18 cellular contexts compared by ENCODE assay signal in the genomic region with DNA sequence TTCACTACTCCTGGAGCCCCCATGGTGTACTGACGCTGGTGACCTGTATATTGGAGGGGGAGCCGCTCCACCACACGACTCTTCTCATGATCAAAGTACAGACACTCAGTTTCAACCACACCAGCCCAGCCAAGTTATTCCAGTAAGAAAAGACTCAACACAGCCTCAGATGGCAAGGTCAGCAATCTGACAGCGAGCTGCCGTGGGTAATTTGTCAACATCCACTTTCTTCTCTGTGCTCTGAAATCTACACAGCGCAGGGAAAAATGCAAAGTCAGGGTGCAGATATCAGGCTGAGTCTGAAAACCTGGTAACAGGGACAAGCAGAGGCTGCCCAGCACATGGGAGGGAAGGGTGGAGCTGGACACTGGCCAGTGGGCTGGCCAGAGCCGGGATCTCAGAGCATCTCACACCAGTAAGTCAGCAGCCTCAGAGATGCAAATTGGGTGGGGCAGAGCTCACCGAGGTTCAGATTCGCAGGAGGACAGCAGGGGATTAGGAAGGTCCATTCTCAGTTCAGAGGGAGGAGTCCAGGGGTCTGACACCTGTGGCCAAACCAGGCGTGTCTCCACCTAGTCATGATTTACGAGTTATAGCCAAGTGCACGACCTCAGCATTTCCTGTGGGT. TPM values are rescaled to one million over a fixed set of nuclear protein-coding genes. Genes with fewer than 3 reads are reported as not detected.
DNase-seq lines count a peak whose midpoint lies in the region; FAIRE-seq and TF ChIP-seq lines count a peak whose summit lies in the region.
"Had no signal": no experiment of that assay in that cellular context is flagged by ENCODE, and none has a peak within 500 bp of the region (broad histone marks: within the 10 kb centered on the region; RNA-seq: fewer than 3 reads in every experiment).

No MANE protein-coding gene starts in this region.

- no peak overlapping the region for H3K4me3 ChIP-seq in KMS-11 (IDR thresholded peaks at IDR 0.05; ENCODE audit: insufficient read depth, low read depth, low read length)
- H3K4me3 ChIP-seq: PC-9, upper lobe of left lung had no signal

- no peak overlapping the region for H3K9ac ChIP-seq in KMS-11

- H3K36me3 ChIP-seq in KMS-11 (ENCODE audit: insufficient read depth) = no peaks in the 10 kb centered on the region
- H3K36me3 ChIP-seq: upper lobe of left lung had no signal

- no peak overlapping the region for H3K4me3 Mint-ChIP-seq in activated T-helper 2 cell treated with anti-CD3 and anti-CD28 coated beads, Interferon-gamma antibody, Interleukin-2, Interleukin-4, amounts not matched to agents 10 μg/mL and 5 μg/mL and 100 μg/mL, durations not matched to agents 14 hours and 24 hours and 36 hours (ENCODE audit: low read depth)
- H3K4me3 Mint-ChIP-seq: natural killer cell; stimulated activated memory B cell treated with anti-CD40 and anti-IgM and Interleukin-4, amounts not matched to agents 10 μg/mL and 1 μg/mL and 100 μg/mL, for 72 hours had no signal

- H3K36me3 Mint-ChIP-seq in activated T-helper 2 cell treated with anti-CD3 and anti-CD28 coated beads, Interferon-gamma antibody, Interleukin-2, Interleukin-4, amounts not matched to agents 10 μg/mL and 5 μg/mL and 100 μg/mL, durations not matched to agents 14 hours and 24 hours and 36 hours (ENCODE audit: low read depth) = no peaks in the 10 kb centered on the region
- H3K36me3 Mint-ChIP-seq: activated naive CD4-positive, alpha-beta T cell treated with anti-CD3 and anti-CD28 coated beads, Interleukin-2, amount 50 U/mL, for 72 hours; natural killer cell; stimulated activated memory B cell treated with anti-CD40 and anti-IgM and Interleukin-4, amounts not matched to agents 10 μg/mL and 1 μg/mL and 100 μg/mL, for 72 hours had no signal

- DNase-seq in A172 (ENCODE audit: low spot score) = peak; percentile 91
- DNase-seq in astrocyte of the hippocampus (ENCODE audit: low read depth, low spot score) = peak; percentile 20
- DNase-seq in activated T-helper 2 cell treated with anti-CD3 and anti-CD28 coated beads, Interferon-gamma antibody, Interleukin-2, Interleukin-4, amounts not matched to agents 10 μg/mL and 5 μg/mL and 100 μg/mL, durations not matched to agents 14 hours and 24 hours and 36 hours (ENCODE audit: low spot score) = no peak
- DNase-seq in SIG-M5 (lab: John Stamatoyannopoulos, UW) = no peak
- no peak for DNase-seq in kidney tubule cell (ENCODE audit: low spot score)
- no peak for DNase-seq in posterior vena cava (ENCODE audit: low spot score)
- DNase-seq: ACHN, cerebellar nuclear complex, GF-D8, natural killer cell, NCI-H1092, NCI-H2227 treated with DMSO at 0.1 percent for 48 hours, PC-9, upper lobe of left lung had no signal

- no peaks in the 10 kb centered on the region for H3K79me2 ChIP-seq in KMS-11 (ENCODE audit: insufficient read depth, low read depth)

- H3K27ac ChIP-seq in KMS-11 = peak overlapping the region; percentile 41; the same call in 1 of the 2 replicates
- H3K27ac ChIP-seq: PC-9, upper lobe of left lung had no signal

- H2AFZ ChIP-seq in KMS-11 (ENCODE audit: low read depth) = peak overlapping the region; percentile 24; the same call in 1 of the 2 replicates
- H2AFZ ChIP-seq: PC-9 had no signal

- no peak for TF ChIP-seq CTCF in KMS-11 (conservative IDR thresholded peaks at IDR 0.05; ENCODE audit: low read depth, low read length)

- no peak overlapping the region for H3K27ac Mint-ChIP-seq in activated T-helper 2 cell treated with anti-CD3 and anti-CD28 coated beads, Interferon-gamma antibody, Interleukin-2, Interleukin-4, amounts not matched to agents 10 μg/mL and 5 μg/mL and 100 μg/mL, durations not matched to agents 14 hours and 24 hours and 36 hours
- H3K27ac Mint-ChIP-seq: activated naive CD4-positive, alpha-beta T cell treated with anti-CD3 and anti-CD28 coated beads, Interleukin-2, amount 50 U/mL, for 72 hours; natural killer cell; stimulated activated memory B cell treated with anti-CD40 and anti-IgM and Interleukin-4, amounts not matched to agents 10 μg/mL and 1 μg/mL and 100 μg/mL, for 72 hours had no signal

- H3K9me3 Mint-ChIP-seq in activated T-helper 2 cell treated with anti-CD3 and anti-CD28 coated beads, Interferon-gamma antibody, Interleukin-2, Interleukin-4, amounts not matched to agents 10 μg/mL and 5 μg/mL and 100 μg/mL, durations not matched to agents 14 hours and 24 hours and 36 hours = no peaks in the 10 kb centered on the region
- H3K9me3 Mint-ChIP-seq: activated naive CD4-positive, alpha-beta T cell treated with anti-CD3 and anti-CD28 coated beads, Interleukin-2, amount 50 U/mL, for 72 hours; natural killer cell; stimulated activated memory B cell treated with anti-CD40 and anti-IgM and Interleukin-4, amounts not matched to agents 10 μg/mL and 1 μg/mL and 100 μg/mL, for 72 hours had no signal

- peaks cover 17% of the 10 kb centered on the region for H3K4me1 ChIP-seq in KMS-11 (ENCODE audit: low read depth, poor library complexity, severe bottlenecking)

- H4K20me1 ChIP-seq in KMS-11 (ENCODE audit: insufficient read depth) = no peaks in the 10 kb centered on the region

- H3K4me1 Mint-ChIP-seq in activated T-helper 2 cell treated with anti-CD3 and anti-CD28 coated beads, Interferon-gamma antibody, Interleukin-2, Interleukin-4, amounts not matched to agents 10 μg/mL and 5 μg/mL and 100 μg/mL, durations not matched to agents 14 hours and 24 hours and 36 hours (ENCODE audit: low read depth) = no peaks in the 10 kb centered on the region

- peaks cover 11% of the 10 kb centered on the region for H3K27me3 Mint-ChIP-seq in activated T-helper 2 cell treated with anti-CD3 and anti-CD28 coated beads, Interferon-gamma antibody, Interleukin-2, Interleukin-4, amounts not matched to agents 10 μg/mL and 5 μg/mL and 100 μg/mL, durations not matched to agents 14 hours and 24 hours and 36 hours (ENCODE audit: low read depth)

- H3K4me2 ChIP-seq in KMS-11 = peak overlapping the region; percentile 17
- H3K4me2 ChIP-seq: PC-9 had no signal

- intact Hi-C loops in activated T-helper 2 cell treated with anti-CD3 and anti-CD28 coated beads, Interferon-gamma antibody, Interleukin-2, Interleukin-4, amounts not matched to agents 10 μg/mL and 5 μg/mL and 100 μg/mL, durations not matched to agents 14 hours and 24 hours and 36 hours (cut with micrococcal nuclease) = no loop called here
- intact Hi-C loops in posterior vena cava (cut with DNase I) = no loop called here

- FAIRE-seq in islet of Langerhans (lab: Jason Lieb, UNC) = peak; percentile 33

- no peaks in the 10 kb centered on the region for H3K27me3 ChIP-seq in KMS-11 (ENCODE audit: insufficient read depth, low read depth)

RNA-seq across cellular contexts. Expression of gene RPS6KA2, which starts 44.5 kb away (rescaled TPM):
- 29.0 and 32.6 TPM in 2 replicates for total RNA-seq in A172 (2014; rRNA removed; shearing (Covaris generic))
- 2.1 and 2.2 TPM in 2 replicates for total RNA-seq in activated T-helper 2 cell treated with anti-CD3 and anti-CD28 coated beads, Interferon-gamma antibody, Interleukin-2, Interleukin-4, amounts not matched to agents 10 μg/mL and 5 μg/mL and 100 μg/mL, durations not matched to agents 14 hours and 24 hours and 36 hours
- 10 to 100 TPM; 34.0 to 43.4 TPM for total RNA-seq in posterior vena cava

Comparison
In these comparisons a context has a peak if more than half of its experiments do, and no peak if none do; other contexts are left out.
1. DNase-seq: peak in A172 (single experiment) and astrocyte of the hippocampus (single experiment); none in activated T-helper 2 cell treated with anti-CD3 and anti-CD28 coated beads, Interferon-gamma antibody, Interleukin-2, Interleukin-4, amounts not matched to agents 10 μg/mL and 5 μg/mL and 100 μg/mL, durations not matched to agents 14 hours and 24 hours and 36 hours (single experiment), SIG-M5 (single experiment), kidney tubule cell (single experiment) and posterior vena cava (single experiment).